In genomic region chr12:113103756-113104450, GRCh38 we compare ENCODE assay signal across 9 cellular contexts. TPM values are rescaled to one million over a fixed set of nuclear protein-coding genes. Genes with fewer than 3 reads are reported as not detected.
DNase-seq lines count a peak whose midpoint lies in the region; ATAC-seq lines count a peak whose summit lies in the region.
"Had no signal": no experiment of that assay in that cellular context is flagged by ENCODE, and none has a peak within 500 bp of the region (broad histone marks: within the 10 kb centered on the region; RNA-seq: fewer than 3 reads in every experiment).

No MANE protein-coding gene starts in this region.

- no peaks in the 10 kb centered on the region for H3K9me3 Mint-ChIP-seq in activated CD4-positive, alpha-beta T cell treated with anti-CD3 and anti-CD28 coated beads, Interleukin-2, amount 10 ng/mL, durations not matched to agents 24 days and 14 days

- intact Hi-C loops in activated CD4-positive, alpha-beta T cell treated with anti-CD3 and anti-CD28 coated beads, Interleukin-2, amount 10 ng/mL, durations not matched to agents 24 days and 14 days (cut with micrococcal nuclease) = no loop called here

- H3K36me3 Mint-ChIP-seq in activated CD4-positive, alpha-beta T cell treated with anti-CD3 and anti-CD28 coated beads, Interleukin-2, amount 10 ng/mL, durations not matched to agents 24 days and 14 days (ENCODE audit: low read depth) = no peaks in the 10 kb centered on the region

- no peaks in the 10 kb centered on the region for H3K27me3 ChIP-seq in effector memory CD4-positive, alpha-beta T cell (replicated peaks; ENCODE audit: control insufficient read depth, insufficient read depth, low read length, poor library complexity, severe bottlenecking)

- no peaks in the 10 kb centered on the region for H3K36me3 ChIP-seq in effector memory CD4-positive, alpha-beta T cell (ENCODE audit: control insufficient read depth, insufficient read depth, low read length)

- no peaks in the 10 kb centered on the region for H3K4me1 ChIP-seq in effector memory CD4-positive, alpha-beta T cell (ENCODE audit: control insufficient read depth, insufficient read depth, low read length, poor library complexity, severe bottlenecking)

- no peaks in the 10 kb centered on the region for H3K9me3 ChIP-seq in effector memory CD4-positive, alpha-beta T cell (ENCODE audit: control insufficient read depth, low read length)

- DNase-seq in activated CD4-positive, alpha-beta T cell treated with anti-CD3 and anti-CD28 coated beads, Interleukin-2, amount 10 ng/mL, durations not matched to agents 24 days and 14 days = peak; percentile 86
- DNase-seq in effector memory CD4-positive, alpha-beta T cell = peak; percentile 21 to 58 (median 36)
- peak; percentile 34 to 55 for DNase-seq in stimulated activated CD4-positive, alpha-beta T cell treated with anti-CD3 and anti-CD28 coated beads, Interleukin-1b, Interleukin-23, amount 100 ng/mL, for 4 hours (ENCODE audit: low read depth in 2 of 2)
- DNase-seq in DMS53 treated with DMSO at 0.1 percent for 48 hours (lab: John Stamatoyannopoulos, UW; ENCODE audit: unreplicated experiment) = no peak

- no peaks in the 10 kb centered on the region for H3K27me3 Mint-ChIP-seq in activated CD4-positive, alpha-beta T cell treated with anti-CD3 and anti-CD28 coated beads, Interleukin-2, amount 10 ng/mL, durations not matched to agents 24 days and 14 days

- H3K27ac Mint-ChIP-seq in activated CD4-positive, alpha-beta T cell treated with anti-CD3 and anti-CD28 coated beads, Interleukin-2, amount 10 ng/mL, durations not matched to agents 24 days and 14 days = peak overlapping the region; percentile 25

- no peak overlapping the region for H3K27ac ChIP-seq in effector memory CD4-positive, alpha-beta T cell (ENCODE audit: insufficient read depth, low read length, poor library complexity, severe bottlenecking)

- H3K4me1 Mint-ChIP-seq in activated CD4-positive, alpha-beta T cell treated with anti-CD3 and anti-CD28 coated beads, Interleukin-2, amount 10 ng/mL, durations not matched to agents 24 days and 14 days = peaks cover 6% of the 10 kb centered on the region

- H3K4me3 ChIP-seq in effector memory CD4-positive, alpha-beta T cell (ENCODE audit: insufficient read depth, low read depth, low read length, poor library complexity, severe bottlenecking) = peak overlapping the region; percentile 62

- ATAC-seq in GM21390 (IDR thresholded peaks at IDR 0.05; ENCODE audit: unreplicated experiment) = peak; percentile 53
- no peak for ATAC-seq in GM18858 (IDR thresholded peaks at IDR 0.05; ENCODE audit: unreplicated experiment)
- no peak for ATAC-seq in GM21526 (IDR thresholded peaks at IDR 0.05; ENCODE audit: low FRiP score, unreplicated experiment)
- ATAC-seq in HG03460 (IDR thresholded peaks at IDR 0.05; ENCODE audit: unreplicated experiment) = no peak

- peak overlapping the region; percentile 75 for H3K4me3 Mint-ChIP-seq in activated CD4-positive, alpha-beta T cell treated with anti-CD3 and anti-CD28 coated beads, Interleukin-2, amount 10 ng/mL, durations not matched to agents 24 days and 14 days

RNA-seq across cellular contexts. Expression of gene RASAL1, which starts 31.7 kb away (rescaled TPM):
- total RNA-seq in activated CD4-positive, alpha-beta T cell treated with anti-CD3 and anti-CD28 coated beads, Interleukin-2, amount 10 ng/mL, durations not matched to agents 24 days and 14 days = 0.52 and 1.1 TPM in 2 replicates
- total RNA-seq: dermis microvascular lymphatic vessel endothelial cell had no signal

RNA-seq across cellular contexts. Expression of gene CFAP73, which starts 45.6 kb away (rescaled TPM):
- total RNA-seq in activated CD4-positive, alpha-beta T cell treated with anti-CD3 and anti-CD28 coated beads, Interleukin-2, amount 10 ng/mL, durations not matched to agents 24 days and 14 days = not detected in 2 replicates
- total RNA-seq: dermis microvascular lymphatic vessel endothelial cell had no signal

RNA-seq across cellular contexts. Expression of gene DTX1, which starts 47.4 kb away (rescaled TPM):
- total RNA-seq in activated CD4-positive, alpha-beta T cell treated with anti-CD3 and anti-CD28 coated beads, Interleukin-2, amount 10 ng/mL, durations not matched to agents 24 days and 14 days = 0.09 and 0.21 TPM in 2 replicates
